ENCODE assay signal across 8 cellular contexts in the genomic region with DNA sequence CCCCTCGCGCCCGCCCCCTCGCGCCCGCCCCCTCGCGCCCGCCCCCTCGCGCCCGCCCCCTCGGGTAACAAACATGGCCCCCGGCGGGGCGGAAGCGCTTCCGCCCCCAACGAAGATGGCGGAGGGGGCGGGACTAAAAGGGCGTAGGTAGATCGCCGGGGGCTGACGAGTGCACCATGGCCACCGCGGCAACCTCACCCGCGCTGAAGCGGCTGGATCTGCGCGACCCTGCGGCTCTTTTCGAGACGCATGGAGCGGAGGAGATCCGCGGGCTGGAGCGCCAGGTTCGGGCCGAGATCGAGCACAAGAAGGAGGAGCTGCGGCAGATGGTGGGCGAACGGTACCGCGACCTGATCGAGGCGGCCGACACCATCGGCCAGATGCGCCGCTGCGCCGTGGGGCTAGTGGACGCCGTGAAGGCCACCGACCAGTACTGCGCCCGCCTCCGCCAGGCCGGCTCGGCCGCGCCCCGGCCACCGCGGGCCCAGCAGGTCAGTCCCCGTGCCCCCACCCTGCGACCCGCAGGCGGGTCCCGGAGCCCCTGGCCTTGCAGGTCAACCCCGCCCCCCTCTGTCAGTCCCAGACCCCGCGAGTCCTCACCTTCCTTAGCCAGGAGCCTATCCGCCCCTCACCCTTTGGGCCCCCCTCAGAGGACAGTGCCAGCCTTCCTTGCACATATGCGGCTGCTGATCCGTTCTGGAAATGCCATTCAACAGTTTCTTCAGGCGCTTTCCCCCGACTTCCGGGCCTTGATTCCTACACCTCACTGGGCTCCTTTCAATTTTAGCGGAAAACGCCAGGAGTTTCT. TPM values are rescaled to one million over a fixed set of nuclear protein-coding genes. Genes with fewer than 3 reads are reported as not detected.
DNase-seq lines count a peak whose midpoint lies in the region; ATAC-seq and TF ChIP-seq lines count a peak whose summit lies in the region.

A gene with protein sequence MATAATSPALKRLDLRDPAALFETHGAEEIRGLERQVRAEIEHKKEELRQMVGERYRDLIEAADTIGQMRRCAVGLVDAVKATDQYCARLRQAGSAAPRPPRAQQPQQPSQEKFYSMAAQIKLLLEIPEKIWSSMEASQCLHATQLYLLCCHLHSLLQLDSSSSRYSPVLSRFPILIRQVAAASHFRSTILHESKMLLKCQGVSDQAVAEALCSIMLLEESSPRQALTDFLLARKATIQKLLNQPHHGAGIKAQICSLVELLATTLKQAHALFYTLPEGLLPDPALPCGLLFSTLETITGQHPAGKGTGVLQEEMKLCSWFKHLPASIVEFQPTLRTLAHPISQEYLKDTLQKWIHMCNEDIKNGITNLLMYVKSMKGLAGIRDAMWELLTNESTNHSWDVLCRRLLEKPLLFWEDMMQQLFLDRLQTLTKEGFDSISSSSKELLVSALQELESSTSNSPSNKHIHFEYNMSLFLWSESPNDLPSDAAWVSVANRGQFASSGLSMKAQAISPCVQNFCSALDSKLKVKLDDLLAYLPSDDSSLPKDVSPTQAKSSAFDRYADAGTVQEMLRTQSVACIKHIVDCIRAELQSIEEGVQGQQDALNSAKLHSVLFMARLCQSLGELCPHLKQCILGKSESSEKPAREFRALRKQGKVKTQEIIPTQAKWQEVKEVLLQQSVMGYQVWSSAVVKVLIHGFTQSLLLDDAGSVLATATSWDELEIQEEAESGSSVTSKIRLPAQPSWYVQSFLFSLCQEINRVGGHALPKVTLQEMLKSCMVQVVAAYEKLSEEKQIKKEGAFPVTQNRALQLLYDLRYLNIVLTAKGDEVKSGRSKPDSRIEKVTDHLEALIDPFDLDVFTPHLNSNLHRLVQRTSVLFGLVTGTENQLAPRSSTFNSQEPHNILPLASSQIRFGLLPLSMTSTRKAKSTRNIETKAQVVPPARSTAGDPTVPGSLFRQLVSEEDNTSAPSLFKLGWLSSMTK (plus strand): TSS at position 162 of the 808 bp plus-strand sequence. CDS start 15 bp downstream, at position 177.

- intact Hi-C loops in natural killer cell (cut with micrococcal nuclease) = no loop called here

- H3K9me3 ChIP-seq in Karpas-422 (ENCODE audit: low read length) (no peaks in the 10 kb centered on the region), fibroblast of lung (ENCODE audit: control insufficient read depth, insufficient read depth, low read depth, low read length) (no peaks in the 10 kb centered on the region)

- peak; percentile 37 for DNase-seq in DMS153 treated with DMSO at 0.1 percent for 48 hours (lab: John Stamatoyannopoulos, UW; ENCODE audit: unreplicated experiment)
- DNase-seq in Karpas-422 = peak; percentile 98
- DNase-seq in RWPE1 (ENCODE audit: low spot score) = peak; percentile 93
- peak; percentile 68 for DNase-seq in activated T-helper 1 cell treated with anti-CD3 and anti-CD28 coated beads, Interleukin-2, amount 50 U/mL, for 16 hours (ENCODE audit: low read depth in 1 of 2, low spot score in 1 of 2)
- DNase-seq in fibroblast of lung (ENCODE audit: low read depth in 2 of 2) = peak; percentile 88 to 89
- peak; percentile 73 for DNase-seq in natural killer cell
- DNase-seq in stimulated activated naive B cell treated with anti-CD40 and anti-IgM and Interleukin-4, amounts not matched to agents 10 μg/mL and 1 μg/mL and 100 μg/mL, for 72 hours = peak; percentile 52

- peaks cover 8% of the 10 kb centered on the region; the same call in 1 of the 2 replicates for H3K36me3 ChIP-seq in Karpas-422 (ENCODE audit: insufficient read depth, low read length)
- H3K36me3 ChIP-seq in fibroblast of lung (ENCODE audit: control insufficient read depth, insufficient read depth, low read length) = peaks cover 13% of the 10 kb centered on the region

- CTCF ChIA-PET in RWPE1 (lab: Yijun Ruan, JAX) = interaction anchor here (0.9 kb wide), 1 partner anchor 636 kb away, joined by 3 read pairs; no protein-coding TSS in a partner anchor

- H2AFZ ChIP-seq in Karpas-422 (ENCODE audit: low read length) (peak within 1 kb of the TSS; percentile 90), fibroblast of lung (ENCODE audit: low read length) (peak within 1 kb of the TSS; percentile 98)

- H3K4me1 Mint-ChIP-seq in natural killer cell = peaks cover 24 to 31% of the 10 kb centered on the region in 2 donors
- H3K4me1 Mint-ChIP-seq in stimulated activated naive B cell treated with anti-CD40 and anti-IgM and Interleukin-4, amounts not matched to agents 10 μg/mL and 1 μg/mL and 100 μg/mL, for 72 hours = peaks cover 11 to 25% of the 10 kb centered on the region in 2 donors

- H3K27ac Mint-ChIP-seq in natural killer cell = peak within 1 kb of the TSS; percentile 85 to 93
- peak within 1 kb of the TSS; percentile 97 for H3K27ac Mint-ChIP-seq in stimulated activated naive B cell treated with anti-CD40 and anti-IgM and Interleukin-4, amounts not matched to agents 10 μg/mL and 1 μg/mL and 100 μg/mL, for 72 hours

- peak within 1 kb of the TSS; percentile 100 for H3K4me2 ChIP-seq in Karpas-422 (ENCODE audit: low read depth, low read length, poor library complexity, severe bottlenecking)
- H3K4me2 ChIP-seq in fibroblast of lung (ENCODE audit: extremely low read depth, insufficient read depth, low read length) = peak within 1 kb of the TSS; percentile 81

- peaks cover 9% of the 10 kb centered on the region for H3K36me3 Mint-ChIP-seq in natural killer cell
- peaks cover 17% of the 10 kb centered on the region in 2 donors for H3K36me3 Mint-ChIP-seq in stimulated activated naive B cell treated with anti-CD40 and anti-IgM and Interleukin-4, amounts not matched to agents 10 μg/mL and 1 μg/mL and 100 μg/mL, for 72 hours

- H3K27me3 ChIP-seq in Karpas-422 (ENCODE audit: low read length) = no peaks in the 10 kb centered on the region
- H3K27me3 ChIP-seq in fibroblast of lung (ENCODE audit: control insufficient read depth, insufficient read depth, low read length) = no peaks in the 10 kb centered on the region

- H3K4me1 ChIP-seq in Karpas-422 (ENCODE audit: low read length) = peaks cover 20% of the 10 kb centered on the region
- H3K4me1 ChIP-seq in fibroblast of lung (ENCODE audit: control insufficient read depth, extremely low read depth, insufficient read depth, low read length) = peaks cover 6% of the 10 kb centered on the region

- TF ChIP-seq CTCF in RWPE1 (conservative IDR thresholded peaks at IDR 0.05; ENCODE audit: low read depth) (no peak), fibroblast of lung (conservative IDR thresholded peaks at IDR 0.05 in 1 of 2, IDR thresholded peaks at IDR 0.05 in 1 of 2; ENCODE audit: low read depth in 1 of 2, low read length in 2 of 2) (no peak), natural killer cell (IDR thresholded peaks at IDR 0.05) (no peak)

- H3K4me3 Mint-ChIP-seq in natural killer cell = peak within 1 kb of the TSS; percentile 94
- H3K4me3 Mint-ChIP-seq in stimulated activated naive B cell treated with anti-CD40 and anti-IgM and Interleukin-4, amounts not matched to agents 10 μg/mL and 1 μg/mL and 100 μg/mL, for 72 hours = peak within 1 kb of the TSS; percentile 92 to 97

- H3K27me3 Mint-ChIP-seq in natural killer cell (ENCODE audit: low read depth in 2 of 2) = no peaks in the 10 kb centered on the region
- H3K27me3 Mint-ChIP-seq in stimulated activated naive B cell treated with anti-CD40 and anti-IgM and Interleukin-4, amounts not matched to agents 10 μg/mL and 1 μg/mL and 100 μg/mL, for 72 hours = no peaks in the 10 kb centered on the region

- H3K27ac ChIP-seq in Karpas-422 (ENCODE audit: low read length) (peak within 1 kb of the TSS; percentile 94), RWPE1 (peak within 1 kb of the TSS; percentile 99), fibroblast of lung (ENCODE audit: insufficient read depth, low read length) (peak within 1 kb of the TSS; percentile 92)

- H3K4me3 ChIP-seq in Karpas-422 (ENCODE audit: low read length) = peak within 1 kb of the TSS; percentile 99
- H3K4me3 ChIP-seq in fibroblast of lung (replicated peaks in 1 of 4; ENCODE audit: control extremely low read depth in 1 of 4, insufficient read depth in 1 of 4, low read depth in 3 of 4, low read length in 4 of 4) = peak within 1 kb of the TSS; percentile 83 to 93 (median 88)

- no peaks in the 10 kb centered on the region for H3K9me3 Mint-ChIP-seq in natural killer cell
- no peaks in the 10 kb centered on the region for H3K9me3 Mint-ChIP-seq in stimulated activated naive B cell treated with anti-CD40 and anti-IgM and Interleukin-4, amounts not matched to agents 10 μg/mL and 1 μg/mL and 100 μg/mL, for 72 hours

- H3K9ac ChIP-seq in Karpas-422 (ENCODE audit: low read length) = peak within 1 kb of the TSS; percentile 98
- H3K9ac ChIP-seq in fibroblast of lung (ENCODE audit: insufficient read depth, low read length) = peak within 1 kb of the TSS; percentile 89

- H3K79me2 ChIP-seq in Karpas-422 (ENCODE audit: low read length) (peaks cover 39% of the 10 kb centered on the region), fibroblast of lung (ENCODE audit: control insufficient read depth, insufficient read depth, low read length) (peaks cover 16% of the 10 kb centered on the region)

- H4K20me1 ChIP-seq in Karpas-422 (ENCODE audit: insufficient read depth, low read depth, low read length) (no peaks in the 10 kb centered on the region), fibroblast of lung (ENCODE audit: control insufficient read depth, extremely low read depth, insufficient read depth, low read length) (no peaks in the 10 kb centered on the region)

- H3K9me2 ChIP-seq in Karpas-422 (replicated peaks; ENCODE audit: insufficient read depth, low read length) = no peaks in the 10 kb centered on the region

- POLR2A ChIA-PET in RWPE1 (lab: Yijun Ruan, JAX; ENCODE audit: low non-redundant PET) = interaction anchor here (1.3 kb wide), 1 partner anchor 53 kb away, joined by 4 read pairs; no protein-coding TSS in a partner anchor

- ATAC-seq in GM21717 (IDR thresholded peaks at IDR 0.05; ENCODE audit: unreplicated experiment) = peak; percentile 48
- peak; percentile 87 to 94 (median 88) for ATAC-seq in natural killer cell
- peak; percentile 82 to 85 for ATAC-seq in stimulated activated naive B cell treated with anti-CD40 and anti-IgM and Interleukin-4, amounts not matched to agents 10 μg/mL and 1 μg/mL and 100 μg/mL, for 72 hours (replicated peaks)

RNA-seq across cellular contexts. Expression of the gene that starts here (rescaled TPM):
- 11.0 and 25.3 TPM in 2 replicates for total RNA-seq in Karpas-422 (2014; rRNA removed; shearing (Covaris generic); ENCODE audit: low replicate concordance)
- 12.6 and 20.0 TPM in 2 replicates for total RNA-seq in fibroblast of lung
- 21.0 and 27.0 TPM in 2 replicates for polyA plus RNA-seq in fibroblast of lung
- polyA plus RNA-seq in fibroblast of lung (2012) = 26.1 and 36.5 TPM in 2 replicates
- 43.8 and 53.5 TPM in 2 replicates for polyA minus RNA-seq in fibroblast of lung (ENCODE audit: low replicate concordance)
- total RNA-seq in natural killer cell = 10 to 100 TPM; 64.1 to 73.2 (median 68.3) TPM

Comparison
In these comparisons a context has a peak if more than half of its experiments do, and no peak if none do; other contexts are left out.
1. Peak in every context shown above with its lines: DNase-seq, ATAC-seq, H3K4me3 ChIP-seq and H3K27ac ChIP-seq.
2. DNase-seq: peak in every context shown above with its lines; median percentile 98 in Karpas-422; 93 in RWPE1; 88 in fibroblast of lung; 73 in natural killer cell; 68 in activated T-helper 1 cell treated with anti-CD3 and anti-CD28 coated beads, Interleukin-2, amount 50 U/mL, for 16 hours; 52 in stimulated activated naive B cell treated with anti-CD40 and anti-IgM and Interleukin-4, amounts not matched to agents 10 μg/mL and 1 μg/mL and 100 μg/mL, for 72 hours; 37 in DMS153 treated with DMSO at 0.1 percent for 48 hours.